In the genomic region with DNA sequence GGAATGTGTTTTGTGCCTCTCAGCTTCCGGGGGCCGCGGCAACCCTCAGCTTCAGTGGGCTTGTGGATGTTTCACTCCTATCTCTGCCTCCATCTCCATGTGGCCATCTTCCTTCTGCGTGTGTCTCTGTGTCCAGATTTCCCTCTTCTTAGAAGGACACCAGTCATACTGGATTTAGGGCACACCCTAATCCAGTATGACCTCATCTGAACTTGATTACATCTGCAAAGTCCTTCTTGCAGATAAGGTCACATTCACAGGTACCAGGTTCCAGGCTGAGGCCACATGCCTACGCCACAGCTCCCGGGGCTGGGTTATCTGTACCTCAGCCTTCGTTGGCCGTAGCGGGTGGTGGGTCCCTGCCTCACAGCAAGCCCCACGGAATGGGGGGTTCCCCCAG, we compare ENCODE assay signal across 25 cellular contexts.
"Had no signal": no experiment of that assay in that cellular context is flagged by ENCODE, and none has a peak within 500 bp of the region (broad histone marks: within the 10 kb centered on the region; RNA-seq: fewer than 3 reads in every experiment).

No MANE protein-coding gene starts in this region.

- H3K9ac ChIP-seq: parathyroid adenoma had no signal

- H3K4me3 ChIP-seq: left lung, lung, psoas muscle, right atrium auricular region, skin epidermis, spleen, tibial nerve, upper lobe of left lung, vagina had no signal

- H3K27ac ChIP-seq: left lung, parathyroid adenoma, psoas muscle, right atrium auricular region, skin epidermis, spleen, tibial nerve, upper lobe of left lung, vagina had no signal

- H3K36me3 ChIP-seq: left lung, right atrium auricular region, spleen, tibial nerve, upper lobe of left lung, vagina had no signal

- ATAC-seq: left cardiac atrium; naive thymus-derived CD4-positive, alpha-beta T cell; natural killer cell treated with Interleukin-12 subunit alpha and Interleukin-12 subunit beta and Interleukin-15 and Interleukin-18, amount 100 ng/mL, for 72 hours; psoas muscle; sciatic nerve; stimulated activated effector memory CD8-positive, alpha-beta T cell treated with anti-CD3 and anti-CD28 coated beads, Interleukin-12 subunit alpha, Interleukin-12 subunit beta, amount 100 ng/mL, for 72 hours; stimulated activated naive CD8-positive, alpha-beta T cell treated with anti-CD3 and anti-CD28 coated beads, Interleukin-15, amount 100 ng/mL, for 72 hours had no signal

- H3K27me3 ChIP-seq: left lung, right atrium auricular region, spleen, tibial nerve, upper lobe of left lung, vagina had no signal

- H2AFZ ChIP-seq: parathyroid adenoma had no signal

- H3K4me1 ChIP-seq: parathyroid adenoma, psoas muscle, right atrium auricular region had no signal

- FAIRE-seq: keratinocyte had no signal

- H3K9me3 ChIP-seq: vagina had no signal

- DNase-seq: head of caudate nucleus; hippocampal formation; kidney glomerular epithelial cell; left cardiac atrium; left lung; mesendoderm; naive thymus-derived CD4-positive, alpha-beta T cell; occipital lobe; psoas muscle; spleen; stimulated activated CD4-positive, alpha-beta T cell treated with anti-CD3 and anti-CD28 coated beads, Interleukin-4, amount 100 ng/mL, for 24 hours; stimulated activated naive CD4-positive, alpha-beta T cell treated with Interleukin-2 at 50 U/mL for 16 hours; stimulated activated naive CD8-positive, alpha-beta T cell treated with anti-CD3 and anti-CD28 coated beads, Interleukin-15, amount 100 ng/mL, for 72 hours; substantia nigra; upper lobe of left lung had no signal
